ENCODE assay signal across 23 cellular contexts in genomic region chr5:6000867-6001266, GRCh38.
"Had no signal": no experiment of that assay in that cellular context is flagged by ENCODE, and none has a peak within 500 bp of the region (broad histone marks: within the 10 kb centered on the region; RNA-seq: fewer than 3 reads in every experiment).

No MANE protein-coding gene starts in this region.

- H3K4me2 ChIP-seq: KMS-11 had no signal

- FAIRE-seq: K562, RCC 7860 had no signal

- H3K4me3 ChIP-seq: K562, SJSA1, SK-N-MC had no signal

- H3K36me3 Mint-ChIP-seq: IgD-negative memory B cell had no signal

- H3K9ac ChIP-seq: KMS-11 had no signal

- H3K27ac ChIP-seq: KMS-11, SJSA1, SK-N-MC had no signal

- ATAC-seq: K562 had no signal

- H3K36me3 ChIP-seq: SJSA1 had no signal

- H3K27me3 ChIP-seq: SJSA1 had no signal

- H3K9me3 ChIP-seq: SJSA1 had no signal

- DNase-seq: Kasumi-1, MM.1S, NCI-H1092 treated with DMSO at 0.1 percent for 48 hours, NCI-H1436, NCI-H187, NCI-H2029, NCI-H2081 treated with DMSO at 0.1 percent for 48 hours, NCI-H2171, NCI-H226, NCI-H446, NCI-H510A, NCI-H524 treated with DMSO at 0.1 percent for 48 hours, NCI-H69, NCI-H774, Right ventricle myocardium superior, RPMI8226, SIG-M5 had no signal

- H3K4me3 Mint-ChIP-seq: IgD-negative memory B cell had no signal
